ENCODE assay signal across 8 cellular contexts in genomic region chr6:150004101-150004782, GRCh38. TPM values are rescaled to one million over a fixed set of nuclear protein-coding genes. Genes with fewer than 3 reads are reported as not detected.
DNase-seq lines count a peak whose midpoint lies in the region; ATAC-seq and TF ChIP-seq lines count a peak whose summit lies in the region.

No MANE protein-coding gene starts in this region.

- H3K4me1 ChIP-seq in skeletal muscle satellite cell (ENCODE audit: control insufficient read depth, insufficient read depth, low read length) (peaks cover 3% of the 10 kb centered on the region), body of pancreas (peaks cover 13% of the 10 kb centered on the region)

- TF ChIP-seq CTCF in VCaP (conservative IDR thresholded peaks at IDR 0.05) = no peak
- no peak for TF ChIP-seq CTCF in fibroblast of villous mesenchyme (IDR thresholded peaks at IDR 0.05; ENCODE audit: insufficient read depth, low read depth, low read length)
- TF ChIP-seq CTCF in body of pancreas (IDR thresholded peaks at IDR 0.05) = no peak

- H3K9me3 ChIP-seq in skeletal muscle satellite cell (replicated peaks; ENCODE audit: low read length) (no peaks in the 10 kb centered on the region), body of pancreas (no peaks in the 10 kb centered on the region)

- intact Hi-C loops in body of pancreas (cut with DNase I) = no loop called here

- H3K4me2 ChIP-seq in skeletal muscle satellite cell (ENCODE audit: low read length) = peak overlapping the region; percentile 89

- peak; percentile 35 for ATAC-seq in GM18868 (IDR thresholded peaks at IDR 0.05; ENCODE audit: unreplicated experiment)
- peak; percentile 16 for ATAC-seq in HG02884 (IDR thresholded peaks at IDR 0.05; ENCODE audit: unreplicated experiment)
- no peak for ATAC-seq in body of pancreas

- H3K4me3 ChIP-seq in fibroblast of villous mesenchyme (ENCODE audit: low read depth, low read length) (peak overlapping the region; percentile 80), skeletal muscle satellite cell (ENCODE audit: low read length) (peak overlapping the region; percentile 78), body of pancreas (peak overlapping the region in 1 of 2 donors; percentile 30)

- no peak overlapping the region for H3K9ac ChIP-seq in skeletal muscle satellite cell (ENCODE audit: low read depth, low read length)

- no peaks in the 10 kb centered on the region for H3K36me3 ChIP-seq in skeletal muscle satellite cell (ENCODE audit: insufficient read depth, low read length)
- no peaks in the 10 kb centered on the region for H3K36me3 ChIP-seq in body of pancreas (replicated peaks in 1 of 2; ENCODE audit: insufficient read depth in 1 of 2, low read depth in 2 of 2)

- H3K27ac ChIP-seq in VCaP (peak overlapping the region; percentile 71), body of pancreas (no peak overlapping the region)

- DNase-seq in fibroblast of villous mesenchyme (ENCODE audit: low read depth) (no peak), body of pancreas (no peak), epidermal melanocyte (ENCODE audit: insufficient read length, low spot score) (no peak), NCI-H187 (lab: John Stamatoyannopoulos, UW) (no peak)

- H3K27me3 ChIP-seq in skeletal muscle satellite cell (ENCODE audit: control insufficient read depth, insufficient read depth, low read length) (peaks cover 10% of the 10 kb centered on the region), body of pancreas (no peaks in the 10 kb centered on the region)

- 41 to 44% methylated on average over 14 of the region's 14 CpGs for WGBS in body of pancreas, 2 donors

- no peak for TF ChIP-seq POLR2A in body of pancreas (IDR thresholded peaks at IDR 0.05)

RNA-seq across cellular contexts. Expression of gene RAET1L, which starts 21.1 kb away (rescaled TPM):
- total RNA-seq in fibroblast of villous mesenchyme (not detected in 2 replicates), body of pancreas (not detected)
- total RNA-seq in skeletal muscle satellite cell (2012; rRNA removed) = not detected in 2 replicates

RNA-seq across cellular contexts. Expression of gene ULBP1, which starts 40.5 kb away (rescaled TPM):
- 0.43 and 1.6 TPM in 2 replicates for total RNA-seq in fibroblast of villous mesenchyme
- 0.66 and 1.3 TPM in 2 replicates for total RNA-seq in skeletal muscle satellite cell (2012; rRNA removed)
- not detected for total RNA-seq in body of pancreas
